9 cellular contexts compared by ENCODE assay signal in genomic region chr4:18366762-18367358, GRCh38.
DNase-seq lines count a peak whose midpoint lies in the region; ATAC-seq and TF ChIP-seq lines count a peak whose summit lies in the region.
"Had no signal": no experiment of that assay in that cellular context is flagged by ENCODE, and none has a peak within 500 bp of the region (broad histone marks: within the 10 kb centered on the region; RNA-seq: fewer than 3 reads in every experiment).

No MANE protein-coding gene starts in this region.

- H3K4me3 ChIP-seq in liver (ENCODE audit: low read depth in 1 of 3, low read length in 3 of 3), result no peak overlapping the region
- H3K4me3 ChIP-seq: HAP-1 had no signal

- no peaks in the 10 kb centered on the region for H3K4me1 ChIP-seq in liver (ENCODE audit: control insufficient read depth in 4 of 4, insufficient read depth in 4 of 4, low read length in 3 of 4)
- H3K4me1 ChIP-seq: HAP-1 had no signal

- H3K9me3 ChIP-seq in liver (ENCODE audit: control insufficient read depth in 4 of 4, low read length in 3 of 4), result no peaks in the 10 kb centered on the region
- H3K9me3 ChIP-seq: HAP-1 had no signal

- no peak overlapping the region for H3K27ac ChIP-seq in liver (ENCODE audit: low read depth in 1 of 2, low read length in 2 of 2)

- TF ChIP-seq CTCF in natural killer cell (IDR thresholded peaks at IDR 0.05), result no peak
- peak; percentile 57 for TF ChIP-seq CTCF in liver (IDR thresholded peaks at IDR 0.05; ENCODE audit: low read depth, low read length, missing input control)

- CTCF ChIA-PET in activated CD8-positive, alpha-beta T cell treated with anti-CD3 and anti-CD28 coated beads, Interleukin-2, amount 10 ng/mL, durations not matched to agents 7 days and 5 days (lab: Charles Lee), result interaction anchor here (1.3 to 1.9 kb wide), 2 partner anchors 550 kb away, joined by 6 to 11 read pairs; no protein-coding TSS in a partner anchor

- H3K27me3 Mint-ChIP-seq in natural killer cell (ENCODE audit: low read depth in 2 of 2), result no peaks in the 10 kb centered on the region
- H3K27me3 Mint-ChIP-seq in natural killer cell treated with Interleukin-12 subunit alpha and Interleukin-12 subunit beta and Interleukin-15 and Interleukin-18, amount 100 ng/mL, for 72 hours, result no peaks in the 10 kb centered on the region
- H3K27me3 Mint-ChIP-seq in activated CD8-positive, alpha-beta T cell treated with anti-CD3 and anti-CD28 coated beads, Interleukin-2, amount 10 ng/mL, durations not matched to agents 7 days and 5 days (ENCODE audit: low read depth), result no peaks in the 10 kb centered on the region

- no peaks in the 10 kb centered on the region for H3K4me1 Mint-ChIP-seq in natural killer cell
- no peaks in the 10 kb centered on the region for H3K4me1 Mint-ChIP-seq in natural killer cell treated with Interleukin-12 subunit alpha and Interleukin-12 subunit beta and Interleukin-15 and Interleukin-18, amount 100 ng/mL, for 72 hours (ENCODE audit: low read depth in 2 of 2)
- H3K4me1 Mint-ChIP-seq in activated CD8-positive, alpha-beta T cell treated with anti-CD3 and anti-CD28 coated beads, Interleukin-2, amount 10 ng/mL, durations not matched to agents 7 days and 5 days (ENCODE audit: low read depth), result no peaks in the 10 kb centered on the region

- 53% methylated on average over 2 of the region's 2 CpGs for WGBS in liver

- H3K36me3 ChIP-seq in liver (ENCODE audit: control insufficient read depth in 4 of 4, insufficient read depth in 3 of 4, low read depth in 1 of 4, low read length in 3 of 4), result no peaks in the 10 kb centered on the region
- H3K36me3 ChIP-seq: HAP-1 had no signal

- H3K36me3 Mint-ChIP-seq in natural killer cell, result no peaks in the 10 kb centered on the region
- H3K36me3 Mint-ChIP-seq in natural killer cell treated with Interleukin-12 subunit alpha and Interleukin-12 subunit beta and Interleukin-15 and Interleukin-18, amount 100 ng/mL, for 72 hours, result no peaks in the 10 kb centered on the region
- H3K36me3 Mint-ChIP-seq in activated CD8-positive, alpha-beta T cell treated with anti-CD3 and anti-CD28 coated beads, Interleukin-2, amount 10 ng/mL, durations not matched to agents 7 days and 5 days (ENCODE audit: low read depth), result no peaks in the 10 kb centered on the region

- H3K9me3 Mint-ChIP-seq in natural killer cell, result no peaks in the 10 kb centered on the region
- no peaks in the 10 kb centered on the region for H3K9me3 Mint-ChIP-seq in natural killer cell treated with Interleukin-12 subunit alpha and Interleukin-12 subunit beta and Interleukin-15 and Interleukin-18, amount 100 ng/mL, for 72 hours
- H3K9me3 Mint-ChIP-seq in activated CD8-positive, alpha-beta T cell treated with anti-CD3 and anti-CD28 coated beads, Interleukin-2, amount 10 ng/mL, durations not matched to agents 7 days and 5 days (ENCODE audit: insufficient read depth), result no peaks in the 10 kb centered on the region

- no peak overlapping the region for H3K27ac Mint-ChIP-seq in natural killer cell
- no peak overlapping the region for H3K27ac Mint-ChIP-seq in natural killer cell treated with Interleukin-12 subunit alpha and Interleukin-12 subunit beta and Interleukin-15 and Interleukin-18, amount 100 ng/mL, for 72 hours
- H3K27ac Mint-ChIP-seq in activated CD8-positive, alpha-beta T cell treated with anti-CD3 and anti-CD28 coated beads, Interleukin-2, amount 10 ng/mL, durations not matched to agents 7 days and 5 days, result no peak overlapping the region

- no peak for DNase-seq in natural killer cell
- DNase-seq in natural killer cell treated with Interleukin-12 subunit alpha and Interleukin-12 subunit beta and Interleukin-15 and Interleukin-18, amount 100 ng/mL, for 72 hours (ENCODE audit: low spot score), result no peak
- peak; percentile 7 for DNase-seq in NCI-H1048 (lab: John Stamatoyannopoulos, UW)
- DNase-seq in activated CD8-positive, alpha-beta T cell treated with anti-CD3 and anti-CD28 coated beads, Interleukin-2, amount 10 ng/mL, durations not matched to agents 7 days and 5 days, result no peak
- no peak for DNase-seq in anterior cingulate cortex (lab: John Stamatoyannopoulos, UW)
- no peak for DNase-seq in activated naive CD4-positive, alpha-beta T cell treated with anti-CD3 and anti-CD28 coated beads, Interleukin-2, amount 50 U/mL, for 16 hours

- intact Hi-C loops in natural killer cell (cut with micrococcal nuclease), result no loop called here

- no peak overlapping the region for H3K9ac ChIP-seq in liver (ENCODE audit: low read depth in 1 of 2, low read length in 2 of 2)

- ATAC-seq in natural killer cell (peak in 2 of 3 donors; percentile 41 to 44), HG02642 (IDR thresholded peaks at IDR 0.05; ENCODE audit: poor library complexity, unreplicated experiment) (peak; percentile 94)
- ATAC-seq in natural killer cell treated with Interleukin-12 subunit alpha and Interleukin-12 subunit beta and Interleukin-15 and Interleukin-18, amount 100 ng/mL, for 72 hours, result no peak
- peak; percentile 61 for ATAC-seq in activated CD8-positive, alpha-beta T cell treated with anti-CD3 and anti-CD28 coated beads, Interleukin-2, amount 10 ng/mL, durations not matched to agents 7 days and 5 days

- H3K4me3 Mint-ChIP-seq in natural killer cell, result no peak overlapping the region
- no peak overlapping the region for H3K4me3 Mint-ChIP-seq in natural killer cell treated with Interleukin-12 subunit alpha and Interleukin-12 subunit beta and Interleukin-15 and Interleukin-18, amount 100 ng/mL, for 72 hours
- no peak overlapping the region for H3K4me3 Mint-ChIP-seq in activated CD8-positive, alpha-beta T cell treated with anti-CD3 and anti-CD28 coated beads, Interleukin-2, amount 10 ng/mL, durations not matched to agents 7 days and 5 days

- TF ChIP-seq RAD21 in liver (IDR thresholded peaks at IDR 0.05), result peak; percentile 79 to 85

- H3K27me3 ChIP-seq in liver (ENCODE audit: control insufficient read depth in 4 of 4, insufficient read depth in 4 of 4, low read length in 3 of 4), result no peaks in the 10 kb centered on the region

- POLR2A ChIA-PET in activated CD8-positive, alpha-beta T cell treated with anti-CD3 and anti-CD28 coated beads, Interleukin-2, amount 10 ng/mL, durations not matched to agents 7 days and 5 days (lab: Charles Lee), result no interaction called here

TF ChIP-seq in liver, 16 proteins besides CTCF, POLR2A, EP300 and RAD21:
- TF ChIP-seq ATF3 (IDR thresholded peaks at IDR 0.05), result no peak
- no peak for TF ChIP-seq RXRA (IDR thresholded peaks at IDR 0.05)
- TF ChIP-seq HNF4A (conservative IDR thresholded peaks at IDR 0.05), result no peak
- no peak for TF ChIP-seq EGR1 (IDR thresholded peaks at IDR 0.05; ENCODE audit: low read depth in 2 of 2)

Comparison
In these comparisons a context has a peak if more than half of its experiments do, and no peak if none do; other contexts are left out.
1. ATAC-seq: peak in natural killer cell (2 of 3), HG02642 (single experiment) and activated CD8-positive, alpha-beta T cell treated with anti-CD3 and anti-CD28 coated beads, Interleukin-2, amount 10 ng/mL, durations not matched to agents 7 days and 5 days (single experiment); none in natural killer cell treated with Interleukin-12 subunit alpha and Interleukin-12 subunit beta and Interleukin-15 and Interleukin-18, amount 100 ng/mL, for 72 hours (0 of 2).